Comparison of ENCODE assay signal across 19 cellular contexts in the genomic region with DNA sequence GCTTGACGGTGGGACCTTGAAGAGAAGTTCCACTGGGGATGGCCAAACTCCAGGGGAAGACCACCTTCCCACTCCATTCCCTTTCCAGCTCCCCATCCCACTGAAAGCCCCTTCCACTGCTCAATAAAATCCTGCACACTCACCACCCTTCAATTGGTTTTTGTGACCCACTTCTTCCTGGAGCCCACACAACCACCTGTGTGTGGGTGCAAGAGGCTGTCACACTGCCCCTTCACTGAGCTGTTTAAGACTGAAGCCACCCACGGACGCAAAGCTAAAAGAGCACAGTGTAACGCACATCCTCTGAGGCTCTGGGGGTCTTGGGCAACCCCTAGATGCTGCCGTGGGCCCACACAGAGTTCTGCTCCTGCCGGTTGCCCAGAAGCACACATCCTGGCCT.
"Had no signal": no experiment of that assay in that cellular context is flagged by ENCODE, and none has a peak within 500 bp of the region (broad histone marks: within the 10 kb centered on the region; RNA-seq: fewer than 3 reads in every experiment).

No MANE protein-coding gene starts in this region.

- ATAC-seq: left ventricle myocardium superior; naive thymus-derived CD8-positive, alpha-beta T cell; psoas muscle; right cardiac atrium had no signal

- H3K36me3 ChIP-seq: lower lobe of right lung, ovary, sigmoid colon, thoracic aorta, transverse colon, vagina had no signal

- H3K4me1 ChIP-seq: lower lobe of right lung, psoas muscle, sigmoid colon, transverse colon, vagina had no signal

- H3K27ac Mint-ChIP-seq: nephron progenitor cell had no signal

- DNase-seq: dorsolateral prefrontal cortex; effector CD4-positive, alpha-beta T cell; hypothalamus; left ventricle myocardium superior; lower lobe of right lung; naive thymus-derived CD8-positive, alpha-beta T cell; nephron progenitor cell; occipital lobe; ovary; posterior cingulate gyrus; psoas muscle; right cardiac atrium; sigmoid colon; stimulated activated CD4-positive, alpha-beta T cell treated with anti-CD3 and anti-CD28 coated beads, Interleukin-2, amount 100 ng/mL, for 24 hours; stimulated activated naive CD4-positive, alpha-beta T cell; substantia nigra; transverse colon had no signal

- H3K27ac ChIP-seq: dorsolateral prefrontal cortex, lower lobe of right lung, ovary, psoas muscle, sigmoid colon, thoracic aorta, transverse colon, vagina had no signal

- H3K4me3 ChIP-seq: dorsolateral prefrontal cortex, lower lobe of right lung, ovary, psoas muscle, sigmoid colon, thoracic aorta, transverse colon, vagina had no signal

- H3K4me3 Mint-ChIP-seq: nephron progenitor cell had no signal

- H3K36me3 Mint-ChIP-seq: naive thymus-derived CD8-positive, alpha-beta T cell had no signal

- H3K9me3 Mint-ChIP-seq: naive thymus-derived CD8-positive, alpha-beta T cell had no signal

- H3K4me1 Mint-ChIP-seq: nephron progenitor cell had no signal

- H3K9me3 ChIP-seq: lower lobe of right lung, ovary, psoas muscle, sigmoid colon, thoracic aorta, transverse colon, vagina had no signal
